In genomic region chr13:20001351-20001750, GRCh38 we compare ENCODE assay signal across 1 cellular context.
TF ChIP-seq lines count a peak whose summit lies in the region.

No MANE protein-coding gene starts in this region.

TF ChIP-seq in WTC11, 78 proteins besides CTCF, POLR2A, EP300 and RAD21:
- TF ChIP-seq NFYB (CRISPR knock-in tag; conservative IDR thresholded peaks at IDR 0.05; ENCODE audit: low read depth) (no peak), PRRX2 (CRISPR knock-in tag; IDR thresholded peaks at IDR 0.05) (no peak), TEAD1 (CRISPR knock-in tag; IDR thresholded peaks at IDR 0.05) (no peak)
